Comparison of ENCODE assay signal across 11 cellular contexts in the genomic region with DNA sequence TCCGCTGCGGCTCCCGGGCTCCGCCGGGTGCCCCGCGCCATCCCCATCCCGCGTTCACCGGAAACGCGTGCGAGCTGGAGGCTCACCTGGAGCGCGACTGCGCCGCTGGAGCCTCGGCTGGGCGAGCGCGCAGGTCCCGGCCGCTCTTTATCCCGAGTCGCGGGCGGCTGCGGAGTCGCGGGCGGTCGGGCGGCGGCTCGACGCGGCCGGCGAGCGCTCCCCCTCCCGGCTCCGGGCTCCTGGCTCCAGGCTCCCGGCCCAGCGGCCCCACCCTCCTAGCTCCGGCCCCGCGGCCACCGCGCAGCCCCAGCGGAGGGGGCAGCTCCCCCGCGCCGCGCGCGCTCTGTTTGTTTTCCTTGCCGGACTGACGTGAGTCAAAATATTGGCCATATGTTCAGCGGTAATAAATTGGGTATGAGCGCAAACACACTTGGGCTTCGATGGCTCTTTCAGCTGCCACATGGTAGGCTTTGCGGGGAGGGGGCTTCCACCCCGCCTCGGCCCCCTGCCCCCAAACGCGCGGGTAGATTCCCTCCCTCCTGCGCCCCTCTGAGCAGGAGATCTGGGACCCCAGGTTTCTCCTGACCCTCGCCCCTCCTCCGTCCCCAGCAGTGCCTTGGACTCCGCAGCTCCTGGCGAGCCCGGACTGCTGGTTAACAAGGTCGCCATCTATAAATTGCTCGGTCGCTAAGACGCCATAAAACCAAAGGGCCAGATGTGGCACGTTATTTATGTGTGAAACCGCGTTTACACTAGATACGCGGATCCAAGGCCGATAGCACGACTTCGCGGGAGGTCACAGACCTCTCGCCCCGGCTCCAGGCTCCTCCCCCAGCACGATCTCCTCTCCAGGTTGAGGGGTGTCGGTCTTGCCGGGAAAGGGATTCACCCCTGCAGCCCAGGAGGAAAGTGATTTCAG. TPM values are rescaled to one million over a fixed set of nuclear protein-coding genes. Genes with fewer than 3 reads are reported as not detected.
DNase-seq lines count a peak whose midpoint lies in the region; ATAC-seq and TF ChIP-seq lines count a peak whose summit lies in the region.
"Had no signal": no experiment of that assay in that cellular context is flagged by ENCODE, and none has a peak within 500 bp of the region (broad histone marks: within the 10 kb centered on the region; RNA-seq: fewer than 3 reads in every experiment).

No MANE protein-coding gene starts in this region.

- intact Hi-C loops in heart left ventricle (cut with DNase I) (no loop called here), left cardiac atrium (cut with DNase I) (no loop called here), left colon (cut with DNase I, micrococcal nuclease) (no loop called here)

- H3K36me3 Mint-ChIP-seq in activated T-cell treated with anti-CD3 and anti-CD28 coated beads, Interleukin-2, amount 50 U/mL, for 72 hours (ENCODE audit: insufficient read depth in 2 of 2): peaks cover 0 to 3% of the 10 kb centered on the region in 2 donors
- H3K36me3 Mint-ChIP-seq in type B pancreatic cell: no peaks in the 10 kb centered on the region

- WGBS in heart left ventricle, 4 donors: 1 to 2% (median 1%) methylated on average over 31 to 91 of the region's 91 CpGs

- H3K27ac ChIP-seq in heart left ventricle: no peak overlapping the region

- in situ Hi-C loops in KBM-7 (cut with MboI; ENCODE audit: low pct_unique_long_range_greater_than_20kb, low sequenced_read_pairs): no loop called here

- peak overlapping the region; percentile 40 to 63 for H3K4me3 Mint-ChIP-seq in activated T-cell treated with anti-CD3 and anti-CD28 coated beads, Interleukin-2, amount 50 U/mL, for 72 hours
- peak overlapping the region; percentile 77 for H3K4me3 Mint-ChIP-seq in type B pancreatic cell

- H3K27ac Mint-ChIP-seq in activated T-cell treated with anti-CD3 and anti-CD28 coated beads, Interleukin-2, amount 50 U/mL, for 72 hours: peak overlapping the region; percentile 89
- peak overlapping the region; percentile 84 for H3K27ac Mint-ChIP-seq in type B pancreatic cell

- ATAC-seq in heart left ventricle (no peak), left cardiac atrium (no peak), left colon (peak; percentile 78), HG03432 (IDR thresholded peaks at IDR 0.05; ENCODE audit: unreplicated experiment) (no peak)
- ATAC-seq in activated T-cell treated with anti-CD3 and anti-CD28 coated beads, Interleukin-2, amount 50 U/mL, for 72 hours (replicated peaks in 1 of 2): no peak
- ATAC-seq: K562 had no signal

- TF ChIP-seq CTCF in heart left ventricle (IDR thresholded peaks at IDR 0.05) (no peak), type B pancreatic cell (conservative IDR thresholded peaks at IDR 0.05) (no peak)

- H3K27me3 Mint-ChIP-seq in activated T-cell treated with anti-CD3 and anti-CD28 coated beads, Interleukin-2, amount 50 U/mL, for 72 hours (ENCODE audit: low read depth): peaks cover 86% of the 10 kb centered on the region
- H3K27me3 Mint-ChIP-seq in type B pancreatic cell: peaks cover 90% of the 10 kb centered on the region

- DNase-seq in heart left ventricle (no peak), left cardiac atrium (no peak), left colon (no peak), type B pancreatic cell (ENCODE audit: extremely low spot score, unreplicated experiment) (peak; percentile 64), GM19240 (ENCODE audit: insufficient read length, low spot score) (no peak), KBM-7 (no peak)
- no peak for DNase-seq in activated T-cell treated with anti-CD3 and anti-CD28 coated beads, Interleukin-2, amount 50 U/mL, for 72 hours
- DNase-seq: DMS53 had no signal

- no peaks in the 10 kb centered on the region for H3K36me3 ChIP-seq in heart left ventricle

- no peaks in the 10 kb centered on the region for H3K9me3 Mint-ChIP-seq in activated T-cell treated with anti-CD3 and anti-CD28 coated beads, Interleukin-2, amount 50 U/mL, for 72 hours
- H3K9me3 Mint-ChIP-seq in type B pancreatic cell: no peaks in the 10 kb centered on the region

- H3K4me1 ChIP-seq in heart left ventricle: peaks cover 0 to 21% (median 4%) of the 10 kb centered on the region in 12 donors

- peaks cover 35 to 97% (median 86%) of the 10 kb centered on the region in 9 donors for H3K27me3 ChIP-seq in heart left ventricle

- H3K4me1 Mint-ChIP-seq in activated T-cell treated with anti-CD3 and anti-CD28 coated beads, Interleukin-2, amount 50 U/mL, for 72 hours (ENCODE audit: low read depth): peaks cover 26% of the 10 kb centered on the region
- peaks cover 13% of the 10 kb centered on the region for H3K4me1 Mint-ChIP-seq in type B pancreatic cell (ENCODE audit: unreplicated experiment)

- no peaks in the 10 kb centered on the region for H3K9me3 ChIP-seq in heart left ventricle

- peak overlapping the region in 9 of 12 donors; percentile 0 to 32 (median 12) for H3K4me3 ChIP-seq in heart left ventricle
- H3K4me3 ChIP-seq: K562 had no signal

- no peak for TF ChIP-seq POLR2A in heart left ventricle (IDR thresholded peaks at IDR 0.05)

RNA-seq across cellular contexts. Expression of gene NKX2-2, which starts 8.9 kb away (rescaled TPM):
- total RNA-seq in heart left ventricle: under 1 TPM in 1 of 9 donors, not detected in 8; 0.19 TPM
- not detected for polyA plus RNA-seq in heart left ventricle
- not detected for total RNA-seq in left cardiac atrium
- total RNA-seq in activated T-cell treated with anti-CD3 and anti-CD28 coated beads, Interleukin-2, amount 50 U/mL, for 72 hours: not detected
- 1 to 10 TPM; 1.4 TPM for total RNA-seq in left colon
- 6.0 and 15.4 TPM in 2 replicates for total RNA-seq in type B pancreatic cell (ENCODE audit: low replicate concordance)
- total RNA-seq: K562, lung microvascular endothelial cell had no signal
